ENCODE assay signal across 19 cellular contexts in the genomic region with DNA sequence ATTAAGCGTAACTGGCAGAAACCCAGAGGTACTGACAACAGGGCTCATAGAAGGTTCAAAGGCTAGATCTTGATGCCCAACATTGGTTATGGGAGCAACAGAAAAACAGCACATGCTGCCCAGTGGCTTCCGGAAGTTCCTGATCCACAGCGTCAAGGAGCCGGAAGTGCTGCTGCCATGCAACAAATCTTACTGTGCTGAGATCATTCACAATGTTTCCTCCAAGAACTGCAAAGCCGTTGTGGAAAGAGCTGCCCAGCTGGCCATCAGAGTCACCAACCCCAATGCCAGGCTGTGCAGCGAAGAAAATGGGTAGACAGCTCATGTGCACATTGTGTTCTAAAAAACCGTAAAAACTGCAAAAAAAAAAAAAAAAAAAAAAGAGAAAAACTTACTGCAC.
"Had no signal": no experiment of that assay in that cellular context is flagged by ENCODE, and none has a peak within 500 bp of the region (broad histone marks: within the 10 kb centered on the region; RNA-seq: fewer than 3 reads in every experiment).

No MANE protein-coding gene starts in this region.

- H3K4me3 ChIP-seq: lung, prostate gland, skin epidermis, tibial nerve had no signal

- FAIRE-seq: frontal cortex, kidney, urothelium cell line had no signal

- DNase-seq: activated CD4-positive, alpha-beta T cell treated with anti-CD3 and anti-CD28 coated beads, Interleukin-2, amount 50 U/mL, for 1 hour; activated CD4-positive, CD25-positive, alpha-beta regulatory T cell treated with anti-CD3 and anti-CD28 coated beads, Interleukin-2, amount 50 U/mL, for 72 hours; activated CD8-positive, alpha-beta memory T cell treated with anti-CD3 and anti-CD28 coated beads, Interleukin-2, amount 50 U/mL, for 4 hours; activated gamma-delta T cell treated with Interleukin-2 at 50 U/mL for 16 hours; activated T-cell treated with anti-CD3 and anti-CD28 coated beads, Interleukin-2, amount 50 U/mL, for 48 hours; effector memory CD8-positive, alpha-beta T cell; kidney; right cardiac atrium; stimulated activated CD4-positive, alpha-beta T cell treated with anti-CD3 and anti-CD28 coated beads, Interleukin-15, amount 100 ng/mL, for 24 hours; stimulated activated CD4-positive, alpha-beta T cell treated with anti-CD3 and anti-CD28 coated beads, Interleukin-2, amount 100 ng/mL, for 48 hours; T1000 had no signal

- H3K27me3 ChIP-seq: tibial nerve had no signal

- H3K36me3 ChIP-seq: prostate gland, tibial nerve had no signal

- H3K27ac ChIP-seq: prostate gland, tibial nerve had no signal

- H3K4me1 ChIP-seq: prostate gland had no signal

- ATAC-seq: activated naive CD4-positive, alpha-beta T cell treated with anti-CD3 and anti-CD28 coated beads, Interleukin-2, amount 50 U/mL, for 72 hours; effector memory CD8-positive, alpha-beta T cell; left lobe of liver; right cardiac atrium had no signal

- H3K9me3 ChIP-seq: prostate gland, tibial nerve had no signal
